8 cellular contexts compared by ENCODE assay signal in genomic region chr2:160270571-160271113, GRCh38.
DNase-seq lines count a peak whose midpoint lies in the region; ATAC-seq and TF ChIP-seq lines count a peak whose summit lies in the region.

No MANE protein-coding gene starts in this region.

- POLR2A ChIA-PET in PC-9 (lab: Charles Lee; ENCODE audit: unreplicated experiment) = interaction anchor here (0.5 to 1.0 kb wide), 8 partner anchors 30 to 1240 kb away, joined by 3 to 8 read pairs (median 3); no protein-coding TSS in a partner anchor

- H3K4me1 Mint-ChIP-seq in activated CD8-positive, alpha-beta memory T cell treated with anti-CD3 and anti-CD28 coated beads, Interleukin-2, amount 10 ng/mL, durations not matched to agents 7 days and 5 days = peaks cover 31% of the 10 kb centered on the region

- peaks cover 28% of the 10 kb centered on the region for H3K36me3 Mint-ChIP-seq in activated CD8-positive, alpha-beta memory T cell treated with anti-CD3 and anti-CD28 coated beads, Interleukin-2, amount 10 ng/mL, durations not matched to agents 7 days and 5 days

- no peak for TF ChIP-seq CTCF in PC-9 (conservative IDR thresholded peaks at IDR 0.05)

- peaks cover 25 to 55% (median 38%) of the 10 kb centered on the region in 11 experiments for H3K36me3 ChIP-seq in BLaER1 treated with 17β-estradiol and CSF1 and Interleukin-3, amounts not matched to agents 10 nM and 100 nM
- H3K36me3 ChIP-seq in PC-9 (ENCODE audit: low read depth) (peaks cover 6% of the 10 kb centered on the region; the same call in 1 of the 2 replicates), neuron (ENCODE audit: insufficient read depth, low read length) (peaks cover 12% of the 10 kb centered on the region)

- H3K27ac ChIP-seq in BLaER1 treated with 17β-estradiol and CSF1 and Interleukin-3, amounts not matched to agents 10 nM and 100 nM = peak overlapping the region in 1 of 11 experiments; percentile 41; a peak in 2 of 22 replicates
- peak overlapping the region; percentile 86 for H3K27ac ChIP-seq in PC-9

- H3K4me3 ChIP-seq in BLaER1 treated with 17β-estradiol and CSF1 and Interleukin-3, amounts not matched to agents 10 nM and 100 nM = peak overlapping the region in 3 of 10 experiments; percentile 19 to 49 (median 31); a peak in 2 of 20 replicates
- H3K4me3 ChIP-seq in PC-9 (peak overlapping the region; percentile 52; the same call in 1 of the 2 replicates), neuron (ENCODE audit: low read length) (peak overlapping the region; percentile 16)

- H3K9me3 Mint-ChIP-seq in activated CD8-positive, alpha-beta memory T cell treated with anti-CD3 and anti-CD28 coated beads, Interleukin-2, amount 10 ng/mL, durations not matched to agents 7 days and 5 days (ENCODE audit: low read depth) = no peaks in the 10 kb centered on the region

- no peaks in the 10 kb centered on the region for H4K20me1 ChIP-seq in BLaER1 treated with 17β-estradiol and CSF1 and Interleukin-3, amounts not matched to agents 10 nM and 100 nM
- H4K20me1 ChIP-seq in PC-9 (ENCODE audit: insufficient read depth) = no peaks in the 10 kb centered on the region

- H3K4me2 ChIP-seq in BLaER1 treated with 17β-estradiol and CSF1 and Interleukin-3, amounts not matched to agents 10 nM and 100 nM = peak overlapping the region in 10 of 11 experiments; percentile 28 to 76 (median 66); a peak in 18 of 22 replicates
- H3K4me2 ChIP-seq in PC-9 = peak overlapping the region; percentile 68

- BruUV-seq in PC-9 (replicated peaks; lab: Mats Ljungman, UMichigan) = no TSS peak

- 0 out of 2 replicates have a peak overlapping the region, but pooled peaks have one; percentile 67 for H2AFZ ChIP-seq in PC-9
- no peak overlapping the region for H2AFZ ChIP-seq in neuron (ENCODE audit: low read depth, low read length)

- H3K27ac Mint-ChIP-seq in activated CD8-positive, alpha-beta memory T cell treated with anti-CD3 and anti-CD28 coated beads, Interleukin-2, amount 10 ng/mL, durations not matched to agents 7 days and 5 days = no peak overlapping the region

- H3K9me2 ChIP-seq in PC-9 (ENCODE audit: insufficient read depth) = no peaks in the 10 kb centered on the region

- H3F3A ChIP-seq in PC-9 (ENCODE audit: insufficient read depth, low read depth) = peaks cover 16% of the 10 kb centered on the region; the same call in 1 of the 2 replicates

- DNase-seq in PC-9 (peak in 1 of 2 experiments; percentile 71), NCI-H524 (lab: John Stamatoyannopoulos, UW) (no peak)
- no peak for DNase-seq in activated CD8-positive, alpha-beta memory T cell treated with anti-CD3 and anti-CD28 coated beads, Interleukin-2, amount 10 ng/mL, durations not matched to agents 7 days and 5 days

- H3K9ac ChIP-seq in BLaER1 treated with 17β-estradiol and CSF1 and Interleukin-3, amounts not matched to agents 10 nM and 100 nM = no peak overlapping the region; a peak in 1 of 22 replicates

- H3K27me3 Mint-ChIP-seq in activated CD8-positive, alpha-beta memory T cell treated with anti-CD3 and anti-CD28 coated beads, Interleukin-2, amount 10 ng/mL, durations not matched to agents 7 days and 5 days = peaks cover 7% of the 10 kb centered on the region

- intact Hi-C loops in PC-9 (cut with micrococcal nuclease; ENCODE audit: unreplicated experiment) = loop anchor here (1.0 to 10.0 kb wide), 7 partner anchors 14 to 704 kb away; no protein-coding TSS in a partner anchor

- ATAC-seq in esophagus mucosa = peak; percentile 57
- no peak for ATAC-seq in activated CD8-positive, alpha-beta memory T cell treated with anti-CD3 and anti-CD28 coated beads, Interleukin-2, amount 10 ng/mL, durations not matched to agents 7 days and 5 days
- no peak for ATAC-seq in HG02610 (IDR thresholded peaks at IDR 0.05; ENCODE audit: unreplicated experiment)
- no peak for ATAC-seq in HG02623 (IDR thresholded peaks at IDR 0.05; ENCODE audit: unreplicated experiment)

- H3K4me1 ChIP-seq in BLaER1 treated with 17β-estradiol and CSF1 and Interleukin-3, amounts not matched to agents 10 nM and 100 nM = peaks cover 10 to 32% (median 23%) of the 10 kb centered on the region in 10 experiments; a peak in 18 of 20 replicates
- peaks cover 26% of the 10 kb centered on the region for H3K4me1 ChIP-seq in PC-9 (replicated peaks; ENCODE audit: insufficient read depth)
- H3K4me1 ChIP-seq in neuron (ENCODE audit: insufficient read depth, low read length) = no peaks in the 10 kb centered on the region

- H3K27me3 ChIP-seq in BLaER1 treated with 17β-estradiol and CSF1 and Interleukin-3, amounts not matched to agents 10 nM and 100 nM = no peaks in the 10 kb centered on the region
- H3K27me3 ChIP-seq in PC-9 (ENCODE audit: insufficient read depth, low read depth) (no peaks in the 10 kb centered on the region), neuron (ENCODE audit: insufficient read depth, low read length) (no peaks in the 10 kb centered on the region)

- H3K4me3 Mint-ChIP-seq in activated CD8-positive, alpha-beta memory T cell treated with anti-CD3 and anti-CD28 coated beads, Interleukin-2, amount 10 ng/mL, durations not matched to agents 7 days and 5 days = no peak overlapping the region

- peaks cover 0 to 19% (median 6%) of the 10 kb centered on the region in 11 experiments; a peak in 8 of 22 replicates for H3K9me3 ChIP-seq in BLaER1 treated with 17β-estradiol and CSF1 and Interleukin-3, amounts not matched to agents 10 nM and 100 nM (replicated peaks in 1 of 11)
- no peaks in the 10 kb centered on the region for H3K9me3 ChIP-seq in PC-9 (ENCODE audit: insufficient read depth, low read depth)
- no peaks in the 10 kb centered on the region for H3K9me3 ChIP-seq in neuron (ENCODE audit: low read length)

- CTCF ChIA-PET in PC-9 (lab: Charles Lee) = interaction anchor here (0.5 to 1.5 kb wide), 8 partner anchors 8 to 700 kb away, joined by 3 to 8 read pairs (median 4); no protein-coding TSS in a partner anchor
- CTCF ChIA-PET in activated CD8-positive, alpha-beta memory T cell treated with anti-CD3 and anti-CD28 coated beads, Interleukin-2, amount 10 ng/mL, durations not matched to agents 7 days and 5 days (lab: Charles Lee) = interaction anchor here (0.8 to 2.2 kb wide), 19 partner anchors 10 to 793 kb away, joined by 3 to 8 read pairs (median 3); no protein-coding TSS in a partner anchor

- no peaks in the 10 kb centered on the region for H3K79me2 ChIP-seq in PC-9 (ENCODE audit: low read depth)
